ENCODE assay signal across 1 cellular context in genomic region chr17:57468932-57469775, GRCh38.
TF ChIP-seq lines count a peak whose summit lies in the region.

No MANE protein-coding gene starts in this region.

TF ChIP-seq in SK-N-SH, 30 proteins besides CTCF, POLR2A, EP300 and RAD21 (continued from another document):
- TF ChIP-seq, protein P1, sequence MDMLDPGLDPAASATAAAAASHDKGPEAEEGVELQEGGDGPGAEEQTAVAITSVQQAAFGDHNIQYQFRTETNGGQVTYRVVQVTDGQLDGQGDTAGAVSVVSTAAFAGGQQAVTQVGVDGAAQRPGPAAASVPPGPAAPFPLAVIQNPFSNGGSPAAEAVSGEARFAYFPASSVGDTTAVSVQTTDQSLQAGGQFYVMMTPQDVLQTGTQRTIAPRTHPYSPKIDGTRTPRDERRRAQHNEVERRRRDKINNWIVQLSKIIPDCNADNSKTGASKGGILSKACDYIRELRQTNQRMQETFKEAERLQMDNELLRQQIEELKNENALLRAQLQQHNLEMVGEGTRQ (IDR thresholded peaks at IDR 0.05; ENCODE audit: borderline replicate concordance, low read depth, low read length) = no peak
- no peak for TF ChIP-seq TEAD4 (IDR thresholded peaks at IDR 0.05; ENCODE audit: borderline replicate concordance, insufficient read depth)
